Comparison of ENCODE assay signal across 1 cellular context in genomic region chr12:94225506-94225905, GRCh38.
TF ChIP-seq lines count a peak whose summit lies in the region.

No MANE protein-coding gene starts in this region.

TF ChIP-seq in GM23338, 12 proteins besides CTCF, POLR2A, EP300 and RAD21 (continued from another document):
- no peak for TF ChIP-seq REST (IDR thresholded peaks at IDR 0.05; ENCODE audit: unreplicated experiment)
- no peak for TF ChIP-seq CREB1 (CRISPR knock-in tag; IDR thresholded peaks at IDR 0.05; ENCODE audit: low read depth)
- TF ChIP-seq EZH2phosphoT487 (IDR thresholded peaks at IDR 0.05; ENCODE audit: unreplicated experiment): no peak
- TF ChIP-seq JUNB (IDR thresholded peaks at IDR 0.05; ENCODE audit: unreplicated experiment): no peak
- no peak for TF ChIP-seq STAT1 (IDR thresholded peaks at IDR 0.05; ENCODE audit: unreplicated experiment)
- TF ChIP-seq EZH2 (IDR thresholded peaks at IDR 0.05; ENCODE audit: low read depth, unreplicated experiment): no peak
- no peak for TF ChIP-seq ETS1 (IDR thresholded peaks at IDR 0.05)
- no peak for TF ChIP-seq NANOG (IDR thresholded peaks at IDR 0.05; ENCODE audit: borderline replicate concordance)
- TF ChIP-seq POLR2AphosphoS5 (IDR thresholded peaks at IDR 0.05; ENCODE audit: low read depth): no peak
